Comparison of ENCODE assay signal across 1 cellular context in the genomic region with DNA sequence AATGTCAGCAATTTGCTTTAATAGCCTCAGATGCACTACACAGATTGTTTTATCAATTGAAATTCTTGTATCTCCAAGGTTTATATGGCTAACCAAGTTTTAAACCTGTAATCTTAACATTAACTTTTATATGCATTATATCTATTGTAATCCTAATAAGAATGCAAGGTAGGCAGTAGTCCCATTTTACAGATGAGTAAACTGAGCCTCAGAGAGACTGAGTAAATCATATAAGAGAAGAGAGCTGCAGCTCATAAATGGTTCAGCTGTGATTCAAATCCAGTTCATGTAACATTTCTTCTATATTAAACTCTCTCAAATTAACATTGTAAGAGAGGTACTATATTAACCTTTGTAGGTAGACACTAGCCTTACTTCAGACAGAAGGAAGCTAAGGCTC.
TF ChIP-seq lines count a peak whose summit lies in the region.

No MANE protein-coding gene starts in this region.

TF ChIP-seq in IMR-90, 13 proteins besides CTCF, POLR2A, EP300 and RAD21:
- no peak for TF ChIP-seq CHD1 (IDR thresholded peaks at IDR 0.05; ENCODE audit: low read depth, low read length)
- no peak for TF ChIP-seq ELK1 (IDR thresholded peaks at IDR 0.05; ENCODE audit: borderline replicate concordance, low read depth, low read length)
TF ChIP-seq in IMR-90: peak in this region for 0.
